ENCODE assay signal across 8 cellular contexts in the genomic region with DNA sequence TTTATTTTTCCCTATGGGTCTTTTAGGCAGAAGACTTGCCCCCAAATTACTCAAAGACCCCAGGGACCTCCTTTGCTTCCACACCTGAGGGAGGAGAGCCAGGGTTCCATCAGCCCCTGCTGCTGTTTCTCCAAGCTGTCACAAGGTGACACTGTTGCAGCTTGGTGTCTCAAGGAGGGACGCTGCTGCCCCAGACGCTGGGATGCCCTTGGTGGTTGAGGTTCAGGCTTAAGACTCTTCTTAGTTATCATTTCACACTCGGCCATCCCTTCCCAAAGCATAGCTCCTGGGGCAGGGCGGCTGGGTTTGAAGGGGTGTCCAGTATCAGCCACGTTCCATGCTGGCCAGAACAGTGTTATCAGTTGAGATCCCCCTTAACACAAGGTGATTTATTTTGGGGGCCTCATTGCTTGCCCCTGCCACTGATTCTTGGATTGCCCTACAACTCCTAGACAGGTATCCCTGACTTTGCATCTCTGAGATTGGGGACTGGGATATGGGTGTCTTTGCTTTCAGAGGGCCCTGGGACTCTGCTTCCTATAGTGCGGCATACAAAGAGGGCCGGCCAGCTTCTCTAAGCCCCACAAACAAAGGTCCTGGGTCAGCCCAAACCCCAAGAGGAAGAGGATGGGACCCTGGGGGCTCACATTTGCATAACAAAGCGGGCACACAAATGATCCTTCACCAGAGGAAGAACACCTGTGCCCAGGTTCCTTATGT. TPM values are rescaled to one million over a fixed set of nuclear protein-coding genes. Genes with fewer than 3 reads are reported as not detected.
A peak's percentile ranks its signal among the peaks of the same experiment; 100 is the strongest.
DNase-seq lines count a peak whose midpoint lies in the region; ATAC-seq and TF ChIP-seq lines count a peak whose summit lies in the region.

No MANE protein-coding gene starts in this region.

- H3K36me3 ChIP-seq in SK-N-SH (replicated peaks in 1 of 2; ENCODE audit: control insufficient read depth in 1 of 2, insufficient read depth in 2 of 2, low read length in 1 of 2) (no peaks in the 10 kb centered on the region), iPS-20b (ENCODE audit: insufficient read depth, low read depth, low read length) (no peaks in the 10 kb centered on the region)

- H3K9me2 ChIP-seq in SK-N-SH = no peaks in the 10 kb centered on the region

- peak; percentile 53 for ATAC-seq in GM21447 (IDR thresholded peaks at IDR 0.05; ENCODE audit: unreplicated experiment)

- H3K4me1 ChIP-seq in SK-N-SH (ENCODE audit: control insufficient read depth in 1 of 2, insufficient read depth in 2 of 2, low read depth in 1 of 2, low read length in 1 of 2) = no peaks in the 10 kb centered on the region; a peak in 1 of 4 replicates
- H3K4me1 ChIP-seq in iPS-20b (ENCODE audit: insufficient read depth, low read length) = peaks cover 28% of the 10 kb centered on the region

- no peaks in the 10 kb centered on the region for H3K9me3 ChIP-seq in SK-N-SH
- H3K9me3 ChIP-seq in iPS-20b (ENCODE audit: insufficient read depth, low read depth, low read length) = no peaks in the 10 kb centered on the region

- H3K9ac ChIP-seq in SK-N-SH (no peak overlapping the region), iPS-20b (ENCODE audit: low read depth, low read length) (peak overlapping the region; percentile 85; the same call in 1 of the 2 replicates)

- 17% methylated on average over 6 of the region's 8 CpGs for WGBS in SK-N-SH (ENCODE audit: low lambda C conversion rate)

- peak; percentile 60 for DNase-seq in EL
- peak; percentile 47 for DNase-seq in Jurkat, Clone E6-1 (ENCODE audit: low read depth, low spot score)
- DNase-seq in SK-N-SH = peak; percentile 49
- peak; percentile 62 for DNase-seq in amniotic epithelial cell (ENCODE audit: low read depth)
- peak; percentile 53 to 60 for DNase-seq in stimulated activated CD4-positive, alpha-beta T cell treated with anti-CD3 and anti-CD28 coated beads, Interleukin-2, amount 100 ng/mL, for 48 hours
- no peak for DNase-seq in NCI-H187 (lab: John Stamatoyannopoulos, UW)

- no peak overlapping the region for H3K4me2 ChIP-seq in SK-N-SH

- no peaks in the 10 kb centered on the region for H4K20me1 ChIP-seq in SK-N-SH (ENCODE audit: insufficient read depth)

- peak; percentile 67 for TF ChIP-seq CTCF in SK-N-SH (IDR thresholded peaks at IDR 0.05)

- no peaks in the 10 kb centered on the region for H3K79me2 ChIP-seq in SK-N-SH (ENCODE audit: insufficient read depth)

- peak; percentile 63 for TF ChIP-seq RAD21 in SK-N-SH (IDR thresholded peaks at IDR 0.05; ENCODE audit: low read length)

- POLR2A ChIA-PET in SK-N-SH (lab: Yijun Ruan, JAX) = no interaction called here

- H3K27me3 ChIP-seq in SK-N-SH (ENCODE audit: insufficient read depth) (peaks cover 19% of the 10 kb centered on the region; the same call in 1 of the 2 replicates), iPS-20b (ENCODE audit: insufficient read depth, low read length) (peaks cover 20% of the 10 kb centered on the region; the same call in 1 of the 2 replicates)

- no peaks in the 10 kb centered on the region for H3F3A ChIP-seq in SK-N-SH (replicated peaks; ENCODE audit: insufficient read depth)

- H2AFZ ChIP-seq in SK-N-SH (ENCODE audit: low read depth) = no peak overlapping the region

- no peak for TF ChIP-seq EP300 in SK-N-SH (IDR thresholded peaks at IDR 0.05; ENCODE audit: borderline replicate concordance in 1 of 2, low read depth in 1 of 2, low read length in 1 of 2)

- no peak overlapping the region for H3K27ac ChIP-seq in SK-N-SH (ENCODE audit: low read depth in 2 of 2, low read length in 1 of 2)
- peak overlapping the region; percentile 82 for H3K27ac ChIP-seq in iPS-20b (ENCODE audit: low read length)

- CTCF ChIA-PET in SK-N-SH (lab: Yijun Ruan, JAX) = interaction anchor here (0.6 to 5.8 kb wide), 8 partner anchors 9 to 85 kb away, joined by 3 to 31 read pairs (median 3); no protein-coding TSS in a partner anchor

- H3K4me3 ChIP-seq in Jurkat, Clone E6-1 (ENCODE audit: low read length) = no peak overlapping the region
- no peak overlapping the region for H3K4me3 ChIP-seq in SK-N-SH (ENCODE audit: low read depth in 2 of 2, low read length in 1 of 2)
- peak overlapping the region; percentile 63 for H3K4me3 ChIP-seq in iPS-20b (ENCODE audit: low read length)

TF ChIP-seq in SK-N-SH, 30 proteins besides CTCF, POLR2A, EP300 and RAD21:
- TF ChIP-seq SMC3 (IDR thresholded peaks at IDR 0.05; ENCODE audit: low read depth, low read length) = peak; percentile 56
- no peak for TF ChIP-seq TEAD4 (IDR thresholded peaks at IDR 0.05; ENCODE audit: borderline replicate concordance, insufficient read depth)

RNA-seq across cellular contexts. Expression of a gene that starts 22.7 kb away (rescaled TPM):
- not detected for polyA plus RNA-seq in Jurkat, Clone E6-1 (2012; ENCODE audit: insufficient read depth, insufficient read length)
- polyA plus RNA-seq in SK-N-SH (2012; rRNA removed) = not detected in 2 replicates
- polyA plus RNA-seq in SK-N-SH (2012; cell fraction: cytosol; rRNA removed) = not detected in 2 replicates
- 0.02 and 0.04 TPM in 2 replicates for polyA plus RNA-seq in SK-N-SH (2012; cell fraction: nucleus; rRNA removed)

RNA-seq across cellular contexts. Expression of a gene that starts 37.6 kb away (rescaled TPM):
- polyA plus RNA-seq in Jurkat, Clone E6-1 (2012; ENCODE audit: insufficient read depth, insufficient read length) = 120 TPM
- polyA plus RNA-seq in SK-N-SH (2012; rRNA removed) = 288 and 290 TPM in 2 replicates
- polyA plus RNA-seq in SK-N-SH (2012; cell fraction: cytosol; rRNA removed) = 120 and 202 TPM in 2 replicates
- polyA plus RNA-seq in SK-N-SH (2012; cell fraction: nucleus; rRNA removed) = 97.8 and 154 TPM in 2 replicates

Comparison
In these comparisons a context has a peak if more than half of its experiments do, and no peak if none do; other contexts are left out.
1. DNase-seq: peak in EL (single experiment), Jurkat, Clone E6-1 (single experiment), SK-N-SH (single experiment), amniotic epithelial cell (single experiment) and stimulated activated CD4-positive, alpha-beta T cell treated with anti-CD3 and anti-CD28 coated beads, Interleukin-2, amount 100 ng/mL, for 48 hours (2 of 2); none in NCI-H187 (0 of 2).